ENCODE assay signal across 16 cellular contexts in the genomic region with DNA sequence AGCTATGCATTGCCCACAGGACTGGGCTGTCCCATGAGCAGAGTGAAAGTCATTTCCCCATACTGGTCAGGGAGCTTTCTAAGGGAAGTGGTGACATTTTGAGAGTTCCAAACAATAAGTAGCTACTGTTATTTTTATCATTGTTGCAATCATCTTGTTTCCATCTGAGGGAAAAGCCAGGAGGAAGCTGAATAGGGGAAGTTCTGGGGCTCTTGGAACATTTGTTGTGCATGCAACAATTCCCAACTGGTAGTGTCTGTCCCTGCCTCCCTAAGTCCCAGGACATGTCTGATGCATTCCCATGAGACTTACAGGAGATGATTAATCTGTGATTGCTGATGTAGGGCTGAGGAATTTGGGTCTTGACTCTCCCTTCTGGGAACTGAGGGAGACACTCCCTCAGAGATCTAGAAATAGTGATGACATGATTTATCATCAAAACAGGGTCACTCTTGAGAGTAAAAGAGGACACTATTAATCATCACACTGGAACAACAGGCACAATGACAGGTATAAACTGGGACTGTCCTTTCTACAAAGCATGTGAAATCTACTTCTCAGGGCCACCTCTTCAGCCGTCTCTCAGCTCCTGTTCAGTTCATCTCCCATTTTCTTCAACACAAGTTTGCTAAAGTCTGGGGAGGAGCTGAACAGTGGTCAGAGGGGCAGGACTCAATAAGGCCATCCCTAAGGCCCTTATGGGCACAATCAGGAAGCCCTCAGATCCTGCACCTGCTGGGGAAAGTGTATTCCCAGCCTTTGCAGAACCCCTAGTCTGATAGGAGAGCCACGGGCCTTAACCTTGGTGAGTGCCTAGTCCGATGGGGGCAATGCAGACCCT. TPM values are rescaled to one million over a fixed set of nuclear protein-coding genes. Genes with fewer than 3 reads are reported as not detected.
A peak's percentile ranks its signal among the peaks of the same experiment; 100 is the strongest.
DNase-seq lines count a peak whose midpoint lies in the region; ATAC-seq and TF ChIP-seq lines count a peak whose summit lies in the region.
"Had no signal": no experiment of that assay in that cellular context is flagged by ENCODE, and none has a peak within 500 bp of the region (broad histone marks: within the 10 kb centered on the region; RNA-seq: fewer than 3 reads in every experiment).

No MANE protein-coding gene starts in this region.

- no peak for TF ChIP-seq CTCF in CD14-positive monocyte (IDR thresholded peaks at IDR 0.05)
- no peak for TF ChIP-seq CTCF in epithelial cell of esophagus (IDR thresholded peaks at IDR 0.05; ENCODE audit: insufficient read depth, low read depth, low read length, missing control alignments)
- no peak for TF ChIP-seq CTCF in nephron progenitor cell (IDR thresholded peaks at IDR 0.05)

- H3K36me3 Mint-ChIP-seq in CD14-positive monocyte, result peaks cover 6 to 8% of the 10 kb centered on the region in 2 donors
- no peaks in the 10 kb centered on the region for H3K36me3 Mint-ChIP-seq in nephron progenitor cell (ENCODE audit: low read depth)
- H3K36me3 Mint-ChIP-seq: immature natural killer cell had no signal

- no peak for ATAC-seq in SK-N-SH treated with all-trans-retinoic acid at 6 μM for 48 hours

- H3K27me3 Mint-ChIP-seq in CD14-positive monocyte (ENCODE audit: low read depth in 3 of 3) (peaks cover 0 to 7% (median 1%) of the 10 kb centered on the region in 3 donors), nephron progenitor cell (ENCODE audit: low read depth, poor library complexity) (peaks cover 15% of the 10 kb centered on the region)
- H3K27me3 Mint-ChIP-seq: CD4-positive, alpha-beta T cell had no signal

- peaks cover 0 to 2% (median 0%) of the 10 kb centered on the region in 7 donors for H3K9me3 Mint-ChIP-seq in CD14-positive monocyte
- H3K9me3 Mint-ChIP-seq in nephron progenitor cell, result no peaks in the 10 kb centered on the region
- H3K9me3 Mint-ChIP-seq: CD4-positive, alpha-beta T cell had no signal

- H3K4me1 Mint-ChIP-seq in CD14-positive monocyte, result peaks cover 34% of the 10 kb centered on the region
- peaks cover 21% of the 10 kb centered on the region for H3K4me1 Mint-ChIP-seq in nephron progenitor cell
- H3K4me1 Mint-ChIP-seq: immature natural killer cell had no signal

- DNase-seq in CD14-positive monocyte (ENCODE audit: low spot score) (peak; percentile 49), LHCN-M2 (ENCODE audit: low read depth) (peak; percentile 22), epithelial cell of esophagus (ENCODE audit: low read depth) (peak; percentile 82), nephron progenitor cell (no peak), islet precursor cell (no peak), COLO668 (lab: John Stamatoyannopoulos, UW; ENCODE audit: unreplicated experiment) (no peak), NCI-H2107 treated with DMSO at 0.1 percent for 48 hours (lab: John Stamatoyannopoulos, UW; ENCODE audit: unreplicated experiment) (no peak)
- DNase-seq: activated effector memory CD4-positive, alpha-beta T cell treated with Interleukin-2 at 50 U/mL for 16 hours; CD4-positive, alpha-beta T cell; immature natural killer cell; NCI-H1930; NCI-H69; stimulated activated CD4-positive, alpha-beta T cell treated with anti-CD3 and anti-CD28 coated beads, Interleukin-2, amount 100 ng/mL, for 48 hours had no signal

- intact Hi-C loops in CD14-positive monocyte (cut with micrococcal nuclease), result no loop called here

- H3K27ac Mint-ChIP-seq in CD14-positive monocyte (peak overlapping the region; percentile 79 to 94 (median 85)), nephron progenitor cell (peak overlapping the region; percentile 52)
- H3K27ac Mint-ChIP-seq: CD4-positive, alpha-beta T cell; immature natural killer cell had no signal

- H3K4me3 Mint-ChIP-seq in CD14-positive monocyte (peak overlapping the region in 1 of 2 donors; percentile 56), nephron progenitor cell (no peak overlapping the region)
- H3K4me3 Mint-ChIP-seq: CD4-positive, alpha-beta T cell; immature natural killer cell had no signal

- H3K4me3 ChIP-seq in epithelial cell of esophagus (ENCODE audit: low read length), result no peak overlapping the region
- H3K4me3 ChIP-seq: SJSA1 had no signal

TF ChIP-seq in SK-N-SH treated with all-trans-retinoic acid at 6 μM for 48 hours, 23 proteins besides CTCF, POLR2A, EP300 and RAD21:
- TF ChIP-seq, protein P1, sequence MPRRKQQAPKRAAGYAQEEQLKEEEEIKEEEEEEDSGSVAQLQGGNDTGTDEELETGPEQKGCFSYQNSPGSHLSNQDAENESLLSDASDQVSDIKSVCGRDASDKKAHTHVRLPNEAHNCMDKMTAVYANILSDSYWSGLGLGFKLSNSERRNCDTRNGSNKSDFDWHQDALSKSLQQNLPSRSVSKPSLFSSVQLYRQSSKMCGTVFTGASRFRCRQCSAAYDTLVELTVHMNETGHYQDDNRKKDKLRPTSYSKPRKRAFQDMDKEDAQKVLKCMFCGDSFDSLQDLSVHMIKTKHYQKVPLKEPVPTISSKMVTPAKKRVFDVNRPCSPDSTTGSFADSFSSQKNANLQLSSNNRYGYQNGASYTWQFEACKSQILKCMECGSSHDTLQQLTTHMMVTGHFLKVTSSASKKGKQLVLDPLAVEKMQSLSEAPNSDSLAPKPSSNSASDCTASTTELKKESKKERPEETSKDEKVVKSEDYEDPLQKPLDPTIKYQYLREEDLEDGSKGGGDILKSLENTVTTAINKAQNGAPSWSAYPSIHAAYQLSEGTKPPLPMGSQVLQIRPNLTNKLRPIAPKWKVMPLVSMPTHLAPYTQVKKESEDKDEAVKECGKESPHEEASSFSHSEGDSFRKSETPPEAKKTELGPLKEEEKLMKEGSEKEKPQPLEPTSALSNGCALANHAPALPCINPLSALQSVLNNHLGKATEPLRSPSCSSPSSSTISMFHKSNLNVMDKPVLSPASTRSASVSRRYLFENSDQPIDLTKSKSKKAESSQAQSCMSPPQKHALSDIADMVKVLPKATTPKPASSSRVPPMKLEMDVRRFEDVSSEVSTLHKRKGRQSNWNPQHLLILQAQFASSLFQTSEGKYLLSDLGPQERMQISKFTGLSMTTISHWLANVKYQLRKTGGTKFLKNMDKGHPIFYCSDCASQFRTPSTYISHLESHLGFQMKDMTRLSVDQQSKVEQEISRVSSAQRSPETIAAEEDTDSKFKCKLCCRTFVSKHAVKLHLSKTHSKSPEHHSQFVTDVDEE (CRISPR knock-in tag; IDR thresholded peaks at IDR 0.05), result no peak
- TF ChIP-seq, protein P2, sequence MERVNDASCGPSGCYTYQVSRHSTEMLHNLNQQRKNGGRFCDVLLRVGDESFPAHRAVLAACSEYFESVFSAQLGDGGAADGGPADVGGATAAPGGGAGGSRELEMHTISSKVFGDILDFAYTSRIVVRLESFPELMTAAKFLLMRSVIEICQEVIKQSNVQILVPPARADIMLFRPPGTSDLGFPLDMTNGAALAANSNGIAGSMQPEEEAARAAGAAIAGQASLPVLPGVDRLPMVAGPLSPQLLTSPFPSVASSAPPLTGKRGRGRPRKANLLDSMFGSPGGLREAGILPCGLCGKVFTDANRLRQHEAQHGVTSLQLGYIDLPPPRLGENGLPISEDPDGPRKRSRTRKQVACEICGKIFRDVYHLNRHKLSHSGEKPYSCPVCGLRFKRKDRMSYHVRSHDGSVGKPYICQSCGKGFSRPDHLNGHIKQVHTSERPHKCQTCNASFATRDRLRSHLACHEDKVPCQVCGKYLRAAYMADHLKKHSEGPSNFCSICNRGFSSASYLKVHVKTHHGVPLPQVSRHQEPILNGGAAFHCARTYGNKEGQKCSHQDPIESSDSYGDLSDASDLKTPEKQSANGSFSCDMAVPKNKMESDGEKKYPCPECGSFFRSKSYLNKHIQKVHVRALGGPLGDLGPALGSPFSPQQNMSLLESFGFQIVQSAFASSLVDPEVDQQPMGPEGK (CRISPR knock-in tag; IDR thresholded peaks at IDR 0.05; ENCODE audit: borderline replicate concordance), result no peak
- TF ChIP-seq ARNTL (CRISPR knock-in tag; IDR thresholded peaks at IDR 0.05; ENCODE audit: borderline replicate concordance, low read depth), result no peak
- no peak for TF ChIP-seq ZC3H10 (CRISPR knock-in tag; IDR thresholded peaks at IDR 0.05)
- TF ChIP-seq ZFP30 (CRISPR knock-in tag; IDR thresholded peaks at IDR 0.05), result no peak
- no peak for TF ChIP-seq ZNF8 (CRISPR knock-in tag; IDR thresholded peaks at IDR 0.05)
- TF ChIP-seq BACH2 (CRISPR knock-in tag; IDR thresholded peaks at IDR 0.05; ENCODE audit: borderline replicate concordance), result no peak
- TF ChIP-seq ZNF565 (CRISPR knock-in tag; conservative IDR thresholded peaks at IDR 0.05; ENCODE audit: low read depth), result no peak
- TF ChIP-seq ESRRG (CRISPR knock-in tag; IDR thresholded peaks at IDR 0.05), result no peak
- TF ChIP-seq OSR1 (CRISPR knock-in tag; IDR thresholded peaks at IDR 0.05), result no peak
- no peak for TF ChIP-seq PPARA (CRISPR knock-in tag; IDR thresholded peaks at IDR 0.05; ENCODE audit: borderline replicate concordance)
- TF ChIP-seq TOX (CRISPR knock-in tag; IDR thresholded peaks at IDR 0.05; ENCODE audit: borderline replicate concordance), result no peak
- TF ChIP-seq CSDC2 (CRISPR knock-in tag; IDR thresholded peaks at IDR 0.05), result no peak
- TF ChIP-seq ZFP3 (CRISPR knock-in tag; IDR thresholded peaks at IDR 0.05), result no peak
- no peak for TF ChIP-seq SNAI2 (CRISPR knock-in tag; IDR thresholded peaks at IDR 0.05)

RNA-seq across cellular contexts. Expression of a gene that starts 28.0 kb away (rescaled TPM):
- polyA plus RNA-seq in CD14-positive monocyte, result 10 to 100 TPM; 37.7 to 43.7 TPM
- not detected in 2 replicates for total RNA-seq in LHCN-M2 (2014; rRNA removed)
- not detected for polyA plus RNA-seq in LHCN-M2 (2012)
- total RNA-seq: dermis microvascular lymphatic vessel endothelial cell, SJSA1 had no signal

Comparison
In these comparisons a context has a peak if more than half of its experiments do, and no peak if none do; other contexts are left out.
1. DNase-seq: peak in CD14-positive monocyte (single experiment), LHCN-M2 (single experiment) and epithelial cell of esophagus (single experiment); none in nephron progenitor cell (single experiment), islet precursor cell (single experiment), COLO668 (single experiment) and NCI-H2107 treated with DMSO at 0.1 percent for 48 hours (single experiment).